Comparison of ENCODE assay signal across 8 cellular contexts in the genomic region with DNA sequence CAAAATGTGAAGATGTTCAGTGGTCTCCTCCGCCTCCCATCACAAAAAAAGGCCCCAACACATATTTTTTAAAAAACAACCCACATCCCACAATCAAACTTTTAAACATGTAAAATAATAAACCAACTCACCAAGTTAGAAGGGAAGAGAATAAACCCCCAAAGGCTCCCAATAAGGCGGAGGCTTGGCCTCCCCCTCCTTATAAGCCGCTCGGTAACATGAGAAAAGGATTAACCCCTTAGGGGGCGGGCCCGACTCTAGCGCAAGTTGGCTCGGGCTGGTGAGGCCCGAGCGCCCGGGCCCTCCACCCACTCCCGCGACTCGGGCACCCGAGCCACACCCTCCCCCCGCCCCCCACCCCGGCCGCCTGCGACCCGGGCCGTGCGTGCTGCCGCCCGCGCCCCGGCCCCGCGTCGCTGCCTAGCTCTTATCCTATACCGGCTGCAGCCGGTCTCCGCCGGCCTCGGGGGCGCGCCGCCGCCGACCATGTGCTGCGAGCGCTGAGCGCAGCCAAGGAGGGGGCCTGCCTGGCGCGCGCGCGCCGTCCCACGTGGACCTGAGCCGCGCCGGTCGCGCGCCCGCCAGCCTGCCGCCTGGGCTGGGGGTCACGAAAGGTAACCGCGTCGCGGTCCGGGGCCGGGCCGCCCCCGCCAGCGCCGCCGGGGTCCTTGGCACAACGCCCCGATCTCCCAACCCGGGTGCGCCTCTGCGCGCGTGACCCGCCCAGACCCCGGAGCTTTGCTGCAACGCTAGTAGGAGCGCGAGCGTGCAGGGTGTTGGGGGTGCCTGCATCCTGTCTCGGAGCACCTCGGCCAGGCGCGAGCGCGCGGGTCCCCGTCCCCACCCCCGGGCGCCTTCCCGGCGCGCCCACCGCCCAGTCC. TPM values are rescaled to one million over a fixed set of nuclear protein-coding genes. Genes with fewer than 3 reads are reported as not detected.
DNase-seq lines count a peak whose midpoint lies in the region; ATAC-seq and TF ChIP-seq lines count a peak whose summit lies in the region.

A gene (plus strand): TSS at position 541 of the 881 bp plus-strand sequence. CDS start 15,999 bp downstream, outside the sequence.
A gene with protein sequence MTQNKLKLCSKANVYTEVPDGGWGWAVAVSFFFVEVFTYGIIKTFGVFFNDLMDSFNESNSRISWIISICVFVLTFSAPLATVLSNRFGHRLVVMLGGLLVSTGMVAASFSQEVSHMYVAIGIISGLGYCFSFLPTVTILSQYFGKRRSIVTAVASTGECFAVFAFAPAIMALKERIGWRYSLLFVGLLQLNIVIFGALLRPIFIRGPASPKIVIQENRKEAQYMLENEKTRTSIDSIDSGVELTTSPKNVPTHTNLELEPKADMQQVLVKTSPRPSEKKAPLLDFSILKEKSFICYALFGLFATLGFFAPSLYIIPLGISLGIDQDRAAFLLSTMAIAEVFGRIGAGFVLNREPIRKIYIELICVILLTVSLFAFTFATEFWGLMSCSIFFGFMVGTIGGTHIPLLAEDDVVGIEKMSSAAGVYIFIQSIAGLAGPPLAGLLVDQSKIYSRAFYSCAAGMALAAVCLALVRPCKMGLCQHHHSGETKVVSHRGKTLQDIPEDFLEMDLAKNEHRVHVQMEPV (minus strand): TSS at position 173 of the 881 bp plus-strand sequence. CDS start 12,807 bp downstream, outside the sequence.

- H3K4me2 ChIP-seq in parathyroid adenoma (ENCODE audit: low read length): peak within 1 kb of the TSS; percentile 93

- DNase-seq in DMS53 treated with DMSO at 0.1 percent for 48 hours (lab: John Stamatoyannopoulos, UW; ENCODE audit: unreplicated experiment): peak; percentile 34
- DNase-seq in KBM-7: peak; percentile 42
- no peak for DNase-seq in RWPE2 (ENCODE audit: low spot score)
- peak; percentile 90 for DNase-seq in activated naive CD4-positive, alpha-beta T cell treated with anti-CD3 and anti-CD28 coated beads, Interleukin-2, amount 50 U/mL, for 16 hours
- DNase-seq in Right ventricle myocardium superior: peak; percentile 75
- peak; percentile 85 for DNase-seq in type B pancreatic cell (ENCODE audit: extremely low spot score, unreplicated experiment)

- peaks cover 55% of the 10 kb centered on the region for H3K27me3 Mint-ChIP-seq in type B pancreatic cell

- H3K79me2 ChIP-seq in parathyroid adenoma: no peaks in the 10 kb centered on the region

- H2AFZ ChIP-seq in parathyroid adenoma: peak within 1 kb of the TSS; percentile 89

- peak within 1 kb of the TSS; percentile 55 for H3K4me3 ChIP-seq in RWPE2 (ENCODE audit: severe bottlenecking)
- peak within 1 kb of the TSS; percentile 67 for H3K4me3 ChIP-seq in parathyroid adenoma (ENCODE audit: low read depth, low read length)

- H3K9me3 ChIP-seq in RWPE2 (ENCODE audit: severe bottlenecking) (no peaks in the 10 kb centered on the region), parathyroid adenoma (ENCODE audit: control insufficient read depth, low read length) (no peaks in the 10 kb centered on the region)

- H3K27ac ChIP-seq in RWPE2 (ENCODE audit: poor library complexity, severe bottlenecking) (no peak within 1 kb of the TSS), parathyroid adenoma (peak within 1 kb of the TSS; percentile 12)

- peaks cover 11% of the 10 kb centered on the region for H3K4me1 Mint-ChIP-seq in type B pancreatic cell (ENCODE audit: unreplicated experiment)

- no peaks in the 10 kb centered on the region for H3K4me1 ChIP-seq in RWPE2 (ENCODE audit: insufficient read depth, poor library complexity, severe bottlenecking)
- peaks cover 4% of the 10 kb centered on the region for H3K4me1 ChIP-seq in parathyroid adenoma

- H3K36me3 Mint-ChIP-seq in type B pancreatic cell: no peaks in the 10 kb centered on the region

- no peaks in the 10 kb centered on the region for H3K9me3 Mint-ChIP-seq in type B pancreatic cell

- no peaks in the 10 kb centered on the region for H3K36me3 ChIP-seq in RWPE2 (ENCODE audit: low read depth)
- H3K36me3 ChIP-seq in parathyroid adenoma (ENCODE audit: control insufficient read depth, insufficient read depth, low read length): no peaks in the 10 kb centered on the region

- H3K9ac ChIP-seq in parathyroid adenoma: no peak within 1 kb of the TSS

- in situ Hi-C loops in KBM-7 (cut with MboI; ENCODE audit: low pct_unique_long_range_greater_than_20kb, low sequenced_read_pairs): no loop called here

- intact Hi-C loops in Right ventricle myocardium superior (cut with DNase I): no loop called here

- H3K4me3 Mint-ChIP-seq in type B pancreatic cell: peak within 1 kb of the TSS; percentile 94

- H3K27me3 ChIP-seq in RWPE2 (ENCODE audit: insufficient read depth, poor library complexity, severe bottlenecking) (peaks cover 41% of the 10 kb centered on the region), parathyroid adenoma (ENCODE audit: control insufficient read depth, insufficient read depth, low read length) (no peaks in the 10 kb centered on the region)

- TF ChIP-seq CTCF in RWPE2 (IDR thresholded peaks at IDR 0.05; ENCODE audit: poor library complexity, severe bottlenecking) (no peak), parathyroid adenoma (IDR thresholded peaks at IDR 0.05) (no peak), type B pancreatic cell (conservative IDR thresholded peaks at IDR 0.05) (no peak)

- peak within 1 kb of the TSS; percentile 83 for H3K27ac Mint-ChIP-seq in type B pancreatic cell

- peak; percentile 38 for ATAC-seq in GM21717 (IDR thresholded peaks at IDR 0.05; ENCODE audit: unreplicated experiment)
- peak; percentile 54 for ATAC-seq in RWPE2 (ENCODE audit: low read depth)
- peak; percentile 57 for ATAC-seq in Right ventricle myocardium superior (ENCODE audit: poor library complexity)

RNA-seq across cellular contexts. Expression of the first gene that starts in this region (rescaled TPM):
- total RNA-seq in Right ventricle myocardium superior (3.1 TPM), type B pancreatic cell (ENCODE audit: low replicate concordance) (4.1 and 4.8 TPM in 2 replicates)

RNA-seq across cellular contexts. Expression of the second gene that starts in this region (rescaled TPM):
- total RNA-seq in Right ventricle myocardium superior (0.16 TPM), type B pancreatic cell (ENCODE audit: low replicate concordance) (0.67 and 1.6 TPM in 2 replicates)
